In genomic region chr4:8513931-8514330, GRCh38 we compare ENCODE assay signal across 1 cellular context.
TF ChIP-seq lines count a peak whose summit lies in the region.

No MANE protein-coding gene starts in this region.

TF ChIP-seq in H1, 55 proteins besides CTCF, POLR2A, EP300 and RAD21:
- TF ChIP-seq ZNF274 (IDR thresholded peaks at IDR 0.05; ENCODE audit: borderline replicate concordance, extremely low read depth, low read length) (no peak), SAP30 (IDR thresholded peaks at IDR 0.05; ENCODE audit: insufficient read depth, insufficient replicate concordance, low read length) (no peak), CEBPB (IDR thresholded peaks at IDR 0.05; ENCODE audit: low read depth, low read length) (no peak), TAF7 (optimal IDR thresholded peaks at IDR 0.05; ENCODE audit: borderline replicate concordance, low read depth, low read length) (no peak), GABPA (IDR thresholded peaks at IDR 0.05; ENCODE audit: borderline replicate concordance, insufficient read depth, low read length) (no peak), E2F6 (IDR thresholded peaks at IDR 0.05) (no peak), CREB1 (IDR thresholded peaks at IDR 0.05) (no peak), BCL11A (IDR thresholded peaks at IDR 0.05; ENCODE audit: low read depth in 2 of 2, low read length in 2 of 2) (no peak), JUN (IDR thresholded peaks at IDR 0.05; ENCODE audit: low read depth, low read length) (no peak), NRF1 (IDR thresholded peaks at IDR 0.05; ENCODE audit: low read depth, low read length) (no peak), CHD7 (IDR thresholded peaks at IDR 0.05; ENCODE audit: insufficient replicate concordance, low read length) (no peak), SP4 (IDR thresholded peaks at IDR 0.05; ENCODE audit: low read length) (no peak), JUND (IDR thresholded peaks at IDR 0.05; ENCODE audit: low read length) (no peak), MAFK (IDR thresholded peaks at IDR 0.05; ENCODE audit: low read depth, low read length) (no peak), CHD1 (IDR thresholded peaks at IDR 0.05; ENCODE audit: low read depth, low read length) (no peak), CBX8 (IDR thresholded peaks at IDR 0.05; ENCODE audit: borderline replicate concordance, low read depth, low read length) (no peak)
- TF ChIP-seq, protein P1, sequence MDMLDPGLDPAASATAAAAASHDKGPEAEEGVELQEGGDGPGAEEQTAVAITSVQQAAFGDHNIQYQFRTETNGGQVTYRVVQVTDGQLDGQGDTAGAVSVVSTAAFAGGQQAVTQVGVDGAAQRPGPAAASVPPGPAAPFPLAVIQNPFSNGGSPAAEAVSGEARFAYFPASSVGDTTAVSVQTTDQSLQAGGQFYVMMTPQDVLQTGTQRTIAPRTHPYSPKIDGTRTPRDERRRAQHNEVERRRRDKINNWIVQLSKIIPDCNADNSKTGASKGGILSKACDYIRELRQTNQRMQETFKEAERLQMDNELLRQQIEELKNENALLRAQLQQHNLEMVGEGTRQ (IDR thresholded peaks at IDR 0.05; ENCODE audit: low read length), result no peak
